14 cellular contexts compared by ENCODE assay signal in the genomic region with DNA sequence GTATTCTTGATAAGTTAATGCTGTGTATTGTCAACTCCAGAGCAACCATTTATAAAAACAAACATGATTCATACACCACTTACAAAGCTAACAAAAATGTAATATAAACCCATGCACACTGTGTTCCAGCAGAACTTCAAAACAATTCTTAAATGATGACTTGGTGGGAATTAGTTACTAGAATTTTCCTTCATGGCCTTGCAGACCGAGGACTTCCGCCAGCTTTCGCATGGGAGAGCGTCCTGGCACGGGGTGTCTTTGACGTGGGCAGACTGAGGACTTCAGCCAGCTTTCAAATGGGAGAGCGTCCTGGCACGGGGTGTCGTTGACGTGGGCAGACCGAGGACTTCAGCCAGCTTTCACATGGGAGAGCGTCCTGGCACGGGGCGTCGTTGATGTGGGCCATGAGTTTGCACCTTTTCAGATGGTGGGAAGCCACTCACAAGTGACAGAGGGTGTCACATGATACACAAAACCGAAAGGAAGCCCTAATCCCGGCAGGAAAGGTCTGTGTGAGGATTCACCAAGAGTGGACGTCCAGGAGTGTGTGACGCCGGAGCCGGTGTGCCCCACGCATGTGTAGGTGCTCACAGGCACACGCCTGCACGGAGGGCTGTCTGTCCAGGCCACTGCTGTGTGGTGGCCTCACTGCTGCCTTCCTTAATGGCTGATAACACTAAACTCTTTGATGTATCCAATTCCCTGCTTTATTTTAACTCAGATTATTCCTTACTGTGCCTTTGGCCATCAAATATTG.
DNase-seq lines count a peak whose midpoint lies in the region; ATAC-seq, FAIRE-seq and TF ChIP-seq lines count a peak whose summit lies in the region.
"Had no signal": no experiment of that assay in that cellular context is flagged by ENCODE, and none has a peak within 500 bp of the region (broad histone marks: within the 10 kb centered on the region; RNA-seq: fewer than 3 reads in every experiment).

No MANE protein-coding gene starts in this region.

- no peak overlapping the region for H3K4me3 ChIP-seq in A549
- no peak overlapping the region for H3K4me3 ChIP-seq in RWPE2 (ENCODE audit: severe bottlenecking)

- no peak for FAIRE-seq in A549 (lab: Jason Lieb, UNC)
- FAIRE-seq: colon, G401.6 had no signal

- POLR2A ChIA-PET in A549 (lab: Yijun Ruan, JAX), result no interaction called here

- DNase-seq in A549 (ENCODE audit: low read depth in 1 of 2, low spot score in 1 of 2) (peak in 1 of 2 experiments; percentile 55), RWPE2 (ENCODE audit: low spot score) (no peak), fibroblast of gingiva (ENCODE audit: low read depth) (peak; percentile 96), myocyte (ENCODE audit: low read depth) (peak; percentile 18), HUDEP-2 (lab: John Stamatoyannopoulos, UW; ENCODE audit: unreplicated experiment in 76 of 76) (no peak), head of caudate nucleus (no peak), DMS79 (lab: John Stamatoyannopoulos, UW) (no peak)
- DNase-seq: ACHN; activated CD8-positive, alpha-beta memory T cell treated with anti-CD3 and anti-CD28 coated beads, Interleukin-2, amount 50 U/mL, for 48 hours; NCI-H1436 treated with DMSO at 0.1 percent for 48 hours; occipital lobe had no signal

- H3K27me3 ChIP-seq in RWPE2 (ENCODE audit: insufficient read depth, poor library complexity, severe bottlenecking), result peaks cover 3% of the 10 kb centered on the region

- CTCF ChIA-PET in A549 (lab: Yijun Ruan, JAX), result no interaction called here

- H3K27ac ChIP-seq in A549, result peak overlapping the region in 1 of 2 experiments; percentile 33; a peak in 1 of 6 replicates
- peak overlapping the region; percentile 56 for H3K27ac ChIP-seq in RWPE2 (ENCODE audit: poor library complexity, severe bottlenecking)

- no peak for TF ChIP-seq RAD21 in A549 (conservative IDR thresholded peaks at IDR 0.05 in 1 of 2, IDR thresholded peaks at IDR 0.05 in 1 of 2)

- H3K36me3 ChIP-seq in RWPE2 (ENCODE audit: low read depth), result no peaks in the 10 kb centered on the region

- no peaks in the 10 kb centered on the region for H3K9me3 ChIP-seq in A549
- H3K9me3 ChIP-seq in RWPE2 (ENCODE audit: severe bottlenecking), result no peaks in the 10 kb centered on the region

- no peak for TF ChIP-seq EP300 in A549 (IDR thresholded peaks at IDR 0.05)

- 36% methylated on average over 22 of the region's 24 CpGs for WGBS in A549 (ENCODE audit: missing lambda C conversion rate)

- TF ChIP-seq POLR2A in A549 (IDR thresholded peaks at IDR 0.05; ENCODE audit: low read length), result no peak

- TF ChIP-seq CTCF in A549 (IDR thresholded peaks at IDR 0.05) (no peak), RWPE2 (IDR thresholded peaks at IDR 0.05; ENCODE audit: poor library complexity, severe bottlenecking) (no peak)

- H3K4me2 ChIP-seq in A549, result peak overlapping the region; percentile 28; the same call in 1 of the 3 replicates

- peak; percentile 58 to 61; a peak in 5 of 6 replicates for ATAC-seq in A549
- peak; percentile 95 for ATAC-seq in RWPE2 (ENCODE audit: low read depth)
- no peak for ATAC-seq in GM21717 (IDR thresholded peaks at IDR 0.05; ENCODE audit: unreplicated experiment)

- H3K4me1 ChIP-seq in A549 (no peaks in the 10 kb centered on the region), RWPE2 (ENCODE audit: insufficient read depth, poor library complexity, severe bottlenecking) (peaks cover 11% of the 10 kb centered on the region)

- intact Hi-C loops in head of caudate nucleus (cut with DNase I), result no loop called here

TF ChIP-seq in A549, 52 proteins besides CTCF, POLR2A, EP300 and RAD21:
- no peak for TF ChIP-seq RNF2 (IDR thresholded peaks at IDR 0.05; ENCODE audit: borderline replicate concordance, low read depth)
- TF ChIP-seq FOSL2 (IDR thresholded peaks at IDR 0.05), result no peak
- peak; percentile 51 for TF ChIP-seq FOSL2 (CRISPR knock-in tag; IDR thresholded peaks at IDR 0.05)
- TF ChIP-seq, protein P1, sequence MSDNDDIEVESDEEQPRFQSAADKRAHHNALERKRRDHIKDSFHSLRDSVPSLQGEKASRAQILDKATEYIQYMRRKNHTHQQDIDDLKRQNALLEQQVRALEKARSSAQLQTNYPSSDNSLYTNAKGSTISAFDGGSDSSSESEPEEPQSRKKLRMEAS (IDR thresholded peaks at IDR 0.05), result peak; percentile 80
- TF ChIP-seq, protein P2, sequence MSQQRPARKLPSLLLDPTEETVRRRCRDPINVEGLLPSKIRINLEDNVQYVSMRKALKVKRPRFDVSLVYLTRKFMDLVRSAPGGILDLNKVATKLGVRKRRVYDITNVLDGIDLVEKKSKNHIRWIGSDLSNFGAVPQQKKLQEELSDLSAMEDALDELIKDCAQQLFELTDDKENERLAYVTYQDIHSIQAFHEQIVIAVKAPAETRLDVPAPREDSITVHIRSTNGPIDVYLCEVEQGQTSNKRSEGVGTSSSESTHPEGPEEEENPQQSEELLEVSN (IDR thresholded peaks at IDR 0.05; ENCODE audit: borderline replicate concordance, low read depth), result peak; percentile 77

Comparison
In these comparisons a context has a peak if more than half of its experiments do, and no peak if none do; other contexts are left out.
1. DNase-seq: peak in fibroblast of gingiva (single experiment) and myocyte (single experiment); none in RWPE2 (single experiment), HUDEP-2 (0 of 76), head of caudate nucleus (0 of 42) and DMS79 (single experiment).